Comparison of ENCODE assay signal across 1 cellular context in genomic region chr19:40286235-40286530, GRCh38.
TF ChIP-seq lines count a peak whose summit lies in the region.

No MANE protein-coding gene starts in this region.

TF ChIP-seq in IMR-90, 13 proteins besides CTCF, POLR2A, EP300 and RAD21 (continued from another document):
- TF ChIP-seq USF2 (IDR thresholded peaks at IDR 0.05; ENCODE audit: low read depth, low read length) = no peak
- no peak for TF ChIP-seq ELK1 (IDR thresholded peaks at IDR 0.05; ENCODE audit: borderline replicate concordance, low read depth, low read length)
- no peak for TF ChIP-seq RFX5 (IDR thresholded peaks at IDR 0.05; ENCODE audit: low read depth, low read length)
- no peak for TF ChIP-seq SMC3 (IDR thresholded peaks at IDR 0.05; ENCODE audit: low read depth, low read length)
- no peak for TF ChIP-seq MAZ (IDR thresholded peaks at IDR 0.05; ENCODE audit: borderline replicate concordance, low read depth, low read length)
- TF ChIP-seq RCOR1 (IDR thresholded peaks at IDR 0.05; ENCODE audit: insufficient replicate concordance, low read length) = no peak
- no peak for TF ChIP-seq CHD1 (IDR thresholded peaks at IDR 0.05; ENCODE audit: low read depth, low read length)
- TF ChIP-seq NFE2L2 (IDR thresholded peaks at IDR 0.05; ENCODE audit: low read depth, low read length) = no peak
- TF ChIP-seq CEBPB (IDR thresholded peaks at IDR 0.05; ENCODE audit: low read depth, low read length) = no peak
- TF ChIP-seq MXI1 (IDR thresholded peaks at IDR 0.05; ENCODE audit: borderline replicate concordance, low read depth, low read length) = no peak
TF ChIP-seq in IMR-90: peak in this region for 0.
